17 cellular contexts compared by ENCODE assay signal in genomic region chr5:72070519-72070918, GRCh38. TPM values are rescaled to one million over a fixed set of nuclear protein-coding genes. Genes with fewer than 3 reads are reported as not detected.
A peak's percentile ranks its signal among the peaks of the same experiment; 100 is the strongest.
DNase-seq lines count a peak whose midpoint lies in the region; ATAC-seq and TF ChIP-seq lines count a peak whose summit lies in the region.
"Had no signal": no experiment of that assay in that cellular context is flagged by ENCODE, and none has a peak within 500 bp of the region (broad histone marks: within the 10 kb centered on the region; RNA-seq: fewer than 3 reads in every experiment).

No MANE protein-coding gene starts in this region.

- no peak overlapping the region for H3K4me3 Mint-ChIP-seq in GM23338
- H3K4me3 Mint-ChIP-seq in WTC11, result no peak overlapping the region
- no peak overlapping the region for H3K4me3 Mint-ChIP-seq in activated naive CD4-positive, alpha-beta T cell treated with anti-CD3 and anti-CD28 coated beads for 36 hours
- H3K4me3 Mint-ChIP-seq: CD8-positive, alpha-beta memory T cell had no signal

- H3K4me3 ChIP-seq in GM23338 (no peak overlapping the region), mesendoderm (ENCODE audit: low read length) (no peak overlapping the region)

- TF ChIP-seq CTCF in GM23338 (conservative IDR thresholded peaks at IDR 0.05; ENCODE audit: low read depth in 2 of 2) (no peak), WTC11 (IDR thresholded peaks at IDR 0.05) (no peak), GM20000 (IDR thresholded peaks at IDR 0.05; ENCODE audit: extremely low read depth, missing control alignments) (no peak)

- H3K36me3 ChIP-seq in GM23338 (ENCODE audit: insufficient read depth), result no peaks in the 10 kb centered on the region
- H3K36me3 ChIP-seq in mesendoderm (ENCODE audit: control insufficient read depth, insufficient read depth, low read length), result no peaks in the 10 kb centered on the region

- H3K79me2 ChIP-seq in GM23338 (replicated peaks; ENCODE audit: insufficient read depth), result no peaks in the 10 kb centered on the region
- no peaks in the 10 kb centered on the region for H3K79me2 ChIP-seq in mesendoderm (ENCODE audit: control insufficient read depth, insufficient read depth, low read length)

- H3K27me3 ChIP-seq in GM23338 (ENCODE audit: insufficient read depth) (no peaks in the 10 kb centered on the region), mesendoderm (ENCODE audit: insufficient read depth, low read length, poor library complexity) (no peaks in the 10 kb centered on the region)

- no peaks in the 10 kb centered on the region for H3F3A ChIP-seq in GM23338 (replicated peaks; ENCODE audit: low read depth)

- H4K8ac ChIP-seq in mesendoderm (ENCODE audit: low read depth, low read length), result no peak overlapping the region

- CTCF ChIA-PET in WTC11 (lab: Charles Lee), result no interaction called here
- CTCF ChIA-PET in activated naive CD4-positive, alpha-beta T cell treated with anti-CD3 and anti-CD28 coated beads for 36 hours (lab: Charles Lee), result no interaction called here

- no peak overlapping the region for H2BK120ac ChIP-seq in mesendoderm (ENCODE audit: low read depth, low read length)

- H2AFZ ChIP-seq in GM23338, result 0 out of 2 replicates have a peak overlapping the region, but pooled peaks have one; percentile 3

- 100% methylated on average over 2 of the region's 3 CpGs for WGBS in mesendoderm (ENCODE audit: extremely low coverage, insufficient coverage, low lambda C conversion rate)

- H3K9me3 Mint-ChIP-seq in GM23338, result no peaks in the 10 kb centered on the region
- H3K9me3 Mint-ChIP-seq in WTC11, result no peaks in the 10 kb centered on the region
- no peaks in the 10 kb centered on the region for H3K9me3 Mint-ChIP-seq in activated naive CD4-positive, alpha-beta T cell treated with anti-CD3 and anti-CD28 coated beads for 36 hours

- peaks cover 10% of the 10 kb centered on the region for H3K9me2 ChIP-seq in GM23338 (ENCODE audit: insufficient read depth)

- H4K20me1 ChIP-seq in GM23338 (replicated peaks; ENCODE audit: insufficient read depth), result no peaks in the 10 kb centered on the region

- no peak overlapping the region for H2AK5ac ChIP-seq in mesendoderm (ENCODE audit: low read length)

- H3K23ac ChIP-seq in mesendoderm (ENCODE audit: low read length), result no peak overlapping the region

- H3K9ac ChIP-seq in mesendoderm (ENCODE audit: low read length), result no peak overlapping the region

- H3K4me1 Mint-ChIP-seq in GM23338, result peaks cover 47% of the 10 kb centered on the region
- H3K4me1 Mint-ChIP-seq in WTC11, result peaks cover 43% of the 10 kb centered on the region
- no peaks in the 10 kb centered on the region for H3K4me1 Mint-ChIP-seq in activated naive CD4-positive, alpha-beta T cell treated with anti-CD3 and anti-CD28 coated beads for 36 hours (ENCODE audit: low read depth)
- H3K4me1 Mint-ChIP-seq: CD8-positive, alpha-beta memory T cell had no signal

- no peak overlapping the region for H3K27ac ChIP-seq in GM23338 (ENCODE audit: low read depth)
- no peak overlapping the region for H3K27ac ChIP-seq in mesendoderm (ENCODE audit: low read depth, low read length)

- H3K79me1 ChIP-seq in mesendoderm (ENCODE audit: low read length), result no peaks in the 10 kb centered on the region

- no peak overlapping the region for H4K5ac ChIP-seq in mesendoderm (ENCODE audit: low read length)

- 0 out of 2 replicates have a peak overlapping the region, but pooled peaks have one; percentile 25 for H3K4me2 ChIP-seq in GM23338
- no peak overlapping the region for H3K4me2 ChIP-seq in mesendoderm (ENCODE audit: low read length)

- ATAC-seq in GM23338, result peak; percentile 73
- peak; percentile 49 for ATAC-seq in WTC11
- ATAC-seq: HepG2 had no signal

- H3K18ac ChIP-seq in mesendoderm (ENCODE audit: low read length), result no peak overlapping the region

- no peak overlapping the region for H3K56ac ChIP-seq in mesendoderm (ENCODE audit: low read length)

- H2BK5ac ChIP-seq in mesendoderm (ENCODE audit: low read length), result no peak overlapping the region

- H3K36me3 Mint-ChIP-seq in GM23338 (ENCODE audit: low read depth) (no peaks in the 10 kb centered on the region), WTC11 (no peaks in the 10 kb centered on the region)
- H3K36me3 Mint-ChIP-seq in activated naive CD4-positive, alpha-beta T cell treated with anti-CD3 and anti-CD28 coated beads for 36 hours (ENCODE audit: low read depth), result no peaks in the 10 kb centered on the region

- peaks cover 9% of the 10 kb centered on the region for H3K27me3 Mint-ChIP-seq in GM23338 (ENCODE audit: insufficient read depth, low read depth, poor library complexity)
- no peaks in the 10 kb centered on the region for H3K27me3 Mint-ChIP-seq in WTC11 (ENCODE audit: low read depth)
- peaks cover 12% of the 10 kb centered on the region for H3K27me3 Mint-ChIP-seq in activated naive CD4-positive, alpha-beta T cell treated with anti-CD3 and anti-CD28 coated beads for 36 hours (ENCODE audit: low read depth)

- DNase-seq in GM23338 (ENCODE audit: low spot score), result peak; percentile 63
- DNase-seq in NCI-H2171 treated with DMSO at 0.1 percent for 48 hours (lab: John Stamatoyannopoulos, UW), result peak; percentile 43
- peak; percentile 23 for DNase-seq in WTC11 (ENCODE audit: low spot score)
- DNase-seq in mesendoderm, result peak; percentile 30
- no peak for DNase-seq in GM20000 (ENCODE audit: low spot score)
- no peak for DNase-seq in NK-92 treated with Interleukin-12 subunit alpha and Interleukin-12 subunit beta, amount 100 ng/mL, for 24 hours (lab: John Stamatoyannopoulos, UW)
- no peak for DNase-seq in activated naive CD4-positive, alpha-beta T cell treated with anti-CD3 and anti-CD28 coated beads for 36 hours
- DNase-seq: ACHN; C1 segment of cervical spinal cord; CD8-positive, alpha-beta memory T cell; DND-41; KBM-7; NCI-H1105 treated with DMSO at 0.1 percent for 48 hours; NCI-H187 treated with DMSO at 0.1 percent for 48 hours; NCI-H446 treated with DMSO at 0.1 percent for 48 hours; NCI-H774 had no signal

- H3K4me1 ChIP-seq in GM23338 (ENCODE audit: insufficient read depth) (peaks cover 38% of the 10 kb centered on the region), mesendoderm (ENCODE audit: control insufficient read depth, low read depth, low read length) (peaks cover 10% of the 10 kb centered on the region)

- intact Hi-C loops in activated naive CD4-positive, alpha-beta T cell treated with anti-CD3 and anti-CD28 coated beads for 36 hours (cut with micrococcal nuclease), result no loop called here

- no peak overlapping the region; the same call in 1 of the 2 replicates for H3K27ac Mint-ChIP-seq in GM23338
- 0 out of 2 replicates have a peak overlapping the region, but pooled peaks have one; percentile 56 for H3K27ac Mint-ChIP-seq in WTC11
- no peak overlapping the region for H3K27ac Mint-ChIP-seq in activated naive CD4-positive, alpha-beta T cell treated with anti-CD3 and anti-CD28 coated beads for 36 hours
- H3K27ac Mint-ChIP-seq: CD8-positive, alpha-beta memory T cell had no signal

- no peak overlapping the region for H2BK15ac ChIP-seq in mesendoderm (replicated peaks; ENCODE audit: low read depth)

- POLR2A ChIA-PET in WTC11 (lab: Charles Lee), result interaction anchor here (1.1 kb wide), 1 partner anchor 37 kb away, joined by 3 read pairs; the partner anchor contains the start of gene MAP1B

- H3K4ac ChIP-seq in mesendoderm (ENCODE audit: low read depth, low read length), result no peak overlapping the region

TF ChIP-seq in GM23338, 12 proteins besides CTCF, POLR2A, EP300 and RAD21 (continues in another document):
- no peak for TF ChIP-seq ETS1 (IDR thresholded peaks at IDR 0.05)
- no peak for TF ChIP-seq EZH2 (IDR thresholded peaks at IDR 0.05; ENCODE audit: low read depth, unreplicated experiment)
- no peak for TF ChIP-seq POLR2AphosphoS5 (IDR thresholded peaks at IDR 0.05; ENCODE audit: low read depth)

TF ChIP-seq in WTC11, 78 proteins besides CTCF, POLR2A, EP300 and RAD21:
- no peak for TF ChIP-seq TP53 (CRISPR knock-in tag; IDR thresholded peaks at IDR 0.05)
- TF ChIP-seq ZNF263 (CRISPR knock-in tag; IDR thresholded peaks at IDR 0.05; ENCODE audit: low read depth), result no peak
- TF ChIP-seq CDX4 (CRISPR knock-in tag; IDR thresholded peaks at IDR 0.05; ENCODE audit: borderline replicate concordance), result no peak
- peak; percentile 81; the same call in 1 of the 2 replicates for TF ChIP-seq ESRRA (CRISPR knock-in tag; IDR thresholded peaks at IDR 0.05; ENCODE audit: borderline replicate concordance)
- TF ChIP-seq PRRX2 (CRISPR knock-in tag; IDR thresholded peaks at IDR 0.05), result no peak
- no peak for TF ChIP-seq NFE2L1 (CRISPR knock-in tag; IDR thresholded peaks at IDR 0.05)
- TF ChIP-seq ZNF219 (CRISPR knock-in tag; IDR thresholded peaks at IDR 0.05; ENCODE audit: borderline replicate concordance), result no peak

RNA-seq across cellular contexts. Expression of gene MAP1B, which starts 36.8 kb away (rescaled TPM):
- 111 and 263 TPM in 2 replicates for total RNA-seq in GM23338 (2014; rRNA removed; shearing (Covaris generic))
- polyA plus RNA-seq in GM23338 (2016; fragmentation: Nextera tagmentation; extraction: Ambion mirVana), result 114 and 148 TPM in 2 replicates
- total RNA-seq in WTC11 (2021), result 65.4 to 95.0 TPM (median 65.7 TPM) in 3 replicates
- 38.5 TPM for polyA plus RNA-seq in mesendoderm (2013, experiment 1 of 2)
- 38.3 TPM for polyA plus RNA-seq in mesendoderm (2013, experiment 2 of 2)
- under 1 TPM; 0.14 to 0.32 TPM for total RNA-seq in activated naive CD4-positive, alpha-beta T cell treated with anti-CD3 and anti-CD28 coated beads for 36 hours

Comparison
In these comparisons a context has a peak if more than half of its experiments do, and no peak if none do; other contexts are left out.
1. DNase-seq: peak in GM23338 (single experiment), NCI-H2171 treated with DMSO at 0.1 percent for 48 hours (single experiment), WTC11 (single experiment) and mesendoderm (single experiment); none in GM20000 (single experiment), NK-92 treated with Interleukin-12 subunit alpha and Interleukin-12 subunit beta, amount 100 ng/mL, for 24 hours (single experiment) and activated naive CD4-positive, alpha-beta T cell treated with anti-CD3 and anti-CD28 coated beads for 36 hours (single experiment).
2. RNA of gene MAP1B, which starts 36.8 kb away (total RNA-seq): 111 to 263 TPM in GM23338 and 65.4 to 95.0 TPM in WTC11; 0.14 to 0.32 TPM in activated naive CD4-positive, alpha-beta T cell treated with anti-CD3 and anti-CD28 coated beads for 36 hours; every median in the first group is over 10 times any median in the second.